ENCODE assay signal across 11 cellular contexts in genomic region chr3:72338082-72338941, GRCh38.
A peak's percentile ranks its signal among the peaks of the same experiment; 100 is the strongest.
DNase-seq lines count a peak whose midpoint lies in the region; ATAC-seq and TF ChIP-seq lines count a peak whose summit lies in the region.
"Had no signal": no experiment of that assay in that cellular context is flagged by ENCODE, and none has a peak within 500 bp of the region (broad histone marks: within the 10 kb centered on the region; RNA-seq: fewer than 3 reads in every experiment).

No MANE protein-coding gene starts in this region.

- H3K9me3 ChIP-seq in PC-3 (ENCODE audit: low read length) (no peaks in the 10 kb centered on the region), mammary epithelial cell (replicated peaks; ENCODE audit: insufficient read depth, low read length) (peaks cover 22% of the 10 kb centered on the region)
- no peaks in the 10 kb centered on the region for H3K9me3 ChIP-seq in effector memory CD4-positive, alpha-beta T cell (ENCODE audit: control insufficient read depth, low read length)

- CTCF ChIA-PET in PC-3 (lab: Charles Lee): no interaction called here
- CTCF ChIA-PET in mammary epithelial cell (lab: Charles Lee; ENCODE audit: low non-redundant PET): no interaction called here

- intact Hi-C loops in PC-3 (cut with micrococcal nuclease) (no loop called here), mammary epithelial cell (cut with micrococcal nuclease) (loop anchor here (2.0 to 5.0 kb wide), 4 partner anchors 108 to 366 kb away; partner anchors contain the start of gene RYBP)

- H4K20me1 ChIP-seq in PC-3 (ENCODE audit: low read length) (no peaks in the 10 kb centered on the region), mammary epithelial cell (ENCODE audit: insufficient read depth, low read length) (no peaks in the 10 kb centered on the region)

- H3K36me3 ChIP-seq in PC-3 (ENCODE audit: low read depth, low read length) (no peaks in the 10 kb centered on the region), mammary epithelial cell (ENCODE audit: insufficient read depth, low read length) (no peaks in the 10 kb centered on the region)
- no peaks in the 10 kb centered on the region for H3K36me3 ChIP-seq in effector memory CD4-positive, alpha-beta T cell (ENCODE audit: control insufficient read depth, insufficient read depth, low read length)

- H3K79me2 ChIP-seq in PC-3 (ENCODE audit: low read length) (no peaks in the 10 kb centered on the region), mammary epithelial cell (ENCODE audit: insufficient read depth, low read length) (no peaks in the 10 kb centered on the region)

- peak; percentile 6 for DNase-seq in CD1c-positive myeloid dendritic cell (ENCODE audit: extremely low spot score)
- DNase-seq in PC-3: peak; percentile 62
- peak; percentile 87 for DNase-seq in mammary epithelial cell
- peak; percentile 46 for DNase-seq in stimulated activated CD4-positive, alpha-beta T cell treated with anti-CD3 and anti-CD28 coated beads, Interleukin-12 subunit alpha, Interleukin-12 subunit beta, amount 100 ng/mL, for 4 hours
- no peak for DNase-seq in effector memory CD4-positive, alpha-beta T cell
- DNase-seq: activated naive CD8-positive, alpha-beta T cell treated with anti-CD3 and anti-CD28 coated beads, Interleukin-2, amount 10 ng/mL, durations not matched to agents 7 days and 5 days; NCI-H1105 treated with DMSO at 0.1 percent for 48 hours; RPMI8226 had no signal

- TF ChIP-seq CTCF in PC-3 (conservative IDR thresholded peaks at IDR 0.05; ENCODE audit: low read depth, low read length) (no peak), mammary epithelial cell (conservative IDR thresholded peaks at IDR 0.05 in 1 of 2, IDR thresholded peaks at IDR 0.05 in 1 of 2; ENCODE audit: extremely low read depth in 1 of 2, insufficient read depth in 1 of 2, low read depth in 1 of 2, low read length in 2 of 2) (no peak)

- H3K4me2 ChIP-seq in PC-3 (ENCODE audit: low read length): no peak overlapping the region
- H3K4me2 ChIP-seq in mammary epithelial cell (ENCODE audit: insufficient read depth, low read depth, low read length): no peak overlapping the region

- no peaks in the 10 kb centered on the region for H3K9me2 ChIP-seq in PC-3 (replicated peaks; ENCODE audit: low read length)

- 0 out of 2 replicates have a peak overlapping the region, but pooled peaks have one; percentile 7 for H3K4me3 ChIP-seq in PC-3 (ENCODE audit: low read length)
- H3K4me3 ChIP-seq in mammary epithelial cell (replicated peaks in 1 of 3; ENCODE audit: insufficient read depth in 1 of 3, low read depth in 2 of 3, low read length in 3 of 3): no peak overlapping the region
- no peak overlapping the region for H3K4me3 ChIP-seq in effector memory CD4-positive, alpha-beta T cell (ENCODE audit: insufficient read depth, low read depth, low read length, poor library complexity, severe bottlenecking)

- no peak overlapping the region for H3K9ac ChIP-seq in PC-3 (ENCODE audit: low read length)
- no peak overlapping the region for H3K9ac ChIP-seq in mammary epithelial cell (ENCODE audit: insufficient read depth, low read length)

- in situ Hi-C loops in mammary epithelial cell (cut with MboI; ENCODE audit: low sequenced_read_pairs in 2 of 2): loop anchor here in 1 of 2 donors (5.0 kb wide), 1 partner anchor 366 kb away; no protein-coding TSS in a partner anchor

- dilution Hi-C loops in mammary epithelial cell (cut with HindIII; ENCODE audit: low sequenced_read_pairs): loop anchor here (5.0 kb wide), 1 partner anchor 76 kb away; no protein-coding TSS in a partner anchor

- BruUV-seq in PC-3 (replicated peaks; lab: Mats Ljungman, UMichigan): no TSS peak
- no TSS peak for BruUV-seq in mammary epithelial cell (replicated peaks; lab: Mats Ljungman, UMichigan)

- POLR2A ChIA-PET in PC-3 (lab: Charles Lee; ENCODE audit: unreplicated experiment): no interaction called here

- no peaks in the 10 kb centered on the region for H3F3A ChIP-seq in PC-3 (ENCODE audit: low read length, unreplicated experiment)

- H3K27ac ChIP-seq in PC-3 (ENCODE audit: low read length) (peak overlapping the region; percentile 85), mammary epithelial cell (ENCODE audit: insufficient read depth, low read depth, low read length) (peak overlapping the region; percentile 72)
- no peak overlapping the region for H3K27ac ChIP-seq in effector memory CD4-positive, alpha-beta T cell (ENCODE audit: insufficient read depth, low read length, poor library complexity, severe bottlenecking)

- H3K27me3 ChIP-seq in PC-3 (ENCODE audit: low read length): no peaks in the 10 kb centered on the region
- H3K27me3 ChIP-seq in mammary epithelial cell (ENCODE audit: insufficient read depth, low read length): no peaks in the 10 kb centered on the region
- H3K27me3 ChIP-seq in effector memory CD4-positive, alpha-beta T cell (replicated peaks; ENCODE audit: control insufficient read depth, insufficient read depth, low read length, poor library complexity, severe bottlenecking): no peaks in the 10 kb centered on the region

- H3K4me1 ChIP-seq in PC-3 (ENCODE audit: insufficient read depth, low read length): peaks cover 22% of the 10 kb centered on the region
- peaks cover 31% of the 10 kb centered on the region for H3K4me1 ChIP-seq in mammary epithelial cell (ENCODE audit: insufficient read depth, low read length)
- peaks cover 3% of the 10 kb centered on the region for H3K4me1 ChIP-seq in effector memory CD4-positive, alpha-beta T cell (ENCODE audit: control insufficient read depth, insufficient read depth, low read length, poor library complexity, severe bottlenecking)

- 0 out of 2 replicates have a peak overlapping the region, but pooled peaks have one; percentile 8 for H2AFZ ChIP-seq in PC-3 (ENCODE audit: low read length)
- no peak overlapping the region for H2AFZ ChIP-seq in mammary epithelial cell (ENCODE audit: low read depth, low read length)

- WGBS in mammary epithelial cell (ENCODE audit: low coverage, missing lambda C conversion rate): 81% methylated on average over 7 of the region's 8 CpGs

- ATAC-seq in PC-3: peak; percentile 37
- no peak for ATAC-seq in HG03520 (IDR thresholded peaks at IDR 0.05; ENCODE audit: unreplicated experiment)
- no peak for ATAC-seq in GM21526 (IDR thresholded peaks at IDR 0.05; ENCODE audit: low FRiP score, unreplicated experiment)
- no peak for ATAC-seq in HG02588 (IDR thresholded peaks at IDR 0.05; ENCODE audit: unreplicated experiment)

Comparison
In these comparisons a context has a peak if more than half of its experiments do, and no peak if none do; other contexts are left out.
1. DNase-seq: peak in CD1c-positive myeloid dendritic cell (single experiment), PC-3 (single experiment), mammary epithelial cell (single experiment) and stimulated activated CD4-positive, alpha-beta T cell treated with anti-CD3 and anti-CD28 coated beads, Interleukin-12 subunit alpha, Interleukin-12 subunit beta, amount 100 ng/mL, for 4 hours (single experiment); none in effector memory CD4-positive, alpha-beta T cell (0 of 3).